ENCODE assay signal across 14 cellular contexts in genomic region chr16:3651461-3652372, GRCh38. TPM values are rescaled to one million over a fixed set of nuclear protein-coding genes. Genes with fewer than 3 reads are reported as not detected.
DNase-seq lines count a peak whose midpoint lies in the region; TF ChIP-seq lines count a peak whose summit lies in the region.
"Had no signal": no experiment of that assay in that cellular context is flagged by ENCODE, and none has a peak within 500 bp of the region (broad histone marks: within the 10 kb centered on the region; RNA-seq: fewer than 3 reads in every experiment).

No MANE protein-coding gene starts in this region.

- H3K36me3 Mint-ChIP-seq in activated CD4-positive, alpha-beta T cell treated with anti-CD3 and anti-CD28 coated beads, Interleukin-2, amount 10 ng/mL, durations not matched to agents 24 days and 14 days (ENCODE audit: low read depth): peaks cover 22% of the 10 kb centered on the region
- H3K36me3 Mint-ChIP-seq in H9 (ENCODE audit: insufficient read depth in 1 of 3, low read depth in 3 of 3) (peaks cover 17 to 43% (median 25%) of the 10 kb centered on the region in 3 experiments), osteocyte (ENCODE audit: unreplicated experiment) (peaks cover 7% of the 10 kb centered on the region)

- no peak overlapping the region for H2BK12ac ChIP-seq in H9 (ENCODE audit: insufficient read length, low read depth, low read length)

- no peaks in the 10 kb centered on the region for H3K27me3 ChIP-seq in H9 (ENCODE audit: insufficient read depth, low read length)
- H3K27me3 ChIP-seq: Peyer's patch, uterus had no signal

- H3K4me2 ChIP-seq in H9 (ENCODE audit: insufficient read depth, insufficient read length, low read length): no peak overlapping the region

- H3K9ac ChIP-seq in H9 (ENCODE audit: extremely low read depth, insufficient read length, low read length): no peak overlapping the region

- H3K79me2 ChIP-seq in H9 (ENCODE audit: insufficient read depth, low read length): no peaks in the 10 kb centered on the region

- no peak overlapping the region for H2AK5ac ChIP-seq in H9 (ENCODE audit: insufficient read length, low read length)

- peak overlapping the region; percentile 15 for H3K27ac Mint-ChIP-seq in activated CD4-positive, alpha-beta T cell treated with anti-CD3 and anti-CD28 coated beads, Interleukin-2, amount 10 ng/mL, durations not matched to agents 24 days and 14 days
- H3K27ac Mint-ChIP-seq in H9: peak overlapping the region in 2 of 3 experiments; percentile 32 to 68; a peak in 3 of 7 replicates
- H3K27ac Mint-ChIP-seq in osteocyte (ENCODE audit: unreplicated experiment): no peak overlapping the region
- H3K27ac Mint-ChIP-seq: CD4-positive, alpha-beta T cell had no signal

- no peak overlapping the region for H4K5ac ChIP-seq in H9 (ENCODE audit: insufficient read length, low read depth, low read length)

- no peak overlapping the region for H3K4ac ChIP-seq in H9 (ENCODE audit: low read depth, low read length)

- H3T11ph ChIP-seq in H9 (ENCODE audit: low read length): no peak overlapping the region

- no peak overlapping the region for H2BK15ac ChIP-seq in H9 (ENCODE audit: low read depth, low read length)

- no peaks in the 10 kb centered on the region for H3K23me2 ChIP-seq in H9 (ENCODE audit: insufficient read length, low read depth, low read length, poor library complexity, severe bottlenecking)

- H3K9me3 ChIP-seq in H9 (ENCODE audit: control insufficient read depth, low read depth, low read length): no peaks in the 10 kb centered on the region
- H3K9me3 ChIP-seq: Peyer's patch, uterus had no signal

- no peak overlapping the region for H2BK5ac ChIP-seq in H9 (ENCODE audit: insufficient read length, low read length)

- peaks cover 2% of the 10 kb centered on the region for H4K20me1 ChIP-seq in H9 (ENCODE audit: control insufficient read depth, insufficient read depth, insufficient read length)

- no peak overlapping the region for H3K14ac ChIP-seq in H9 (ENCODE audit: insufficient read depth, low read length)

- H2BK20ac ChIP-seq in H9 (ENCODE audit: low read depth, low read length, poor library complexity, severe bottlenecking): no peak overlapping the region

- no peak overlapping the region for H3K56ac ChIP-seq in H9 (ENCODE audit: insufficient read length, low read depth, low read length)

- H4K8ac ChIP-seq in H9 (replicated peaks; ENCODE audit: insufficient read length, low read depth, low read length): no peak overlapping the region

- WGBS in H9 (ENCODE audit: extremely low coverage, insufficient read length, low lambda C conversion rate): no CpG with 5 or more reads among the region's 18 CpGs

- no peaks in the 10 kb centered on the region for H3K27me3 Mint-ChIP-seq in activated CD4-positive, alpha-beta T cell treated with anti-CD3 and anti-CD28 coated beads, Interleukin-2, amount 10 ng/mL, durations not matched to agents 24 days and 14 days
- H3K27me3 Mint-ChIP-seq in H9 (ENCODE audit: low read depth) (no peaks in the 10 kb centered on the region), osteocyte (ENCODE audit: unreplicated experiment) (no peaks in the 10 kb centered on the region)
- H3K27me3 Mint-ChIP-seq: CD4-positive, alpha-beta T cell had no signal

- H3K27ac ChIP-seq in H9 (ENCODE audit: insufficient read length, low read depth, low read length): no peak overlapping the region
- H3K27ac ChIP-seq: Peyer's patch, uterus had no signal

- no peak overlapping the region for H2BK120ac ChIP-seq in H9 (ENCODE audit: low read depth, low read length, poor library complexity, severe bottlenecking)

- DNase-seq in activated CD4-positive, alpha-beta T cell treated with anti-CD3 and anti-CD28 coated beads, Interleukin-2, amount 10 ng/mL, durations not matched to agents 24 days and 14 days: no peak
- no peak for DNase-seq in activated CD4-positive, alpha-beta T cell treated with anti-CD3 and anti-CD28 coated beads, Interleukin-2, amount 50 U/mL, for 1 hour
- DNase-seq in H9 (no peak), cerebellar cortex (ENCODE audit: low spot score) (peak; percentile 38), osteocyte (ENCODE audit: extremely low spot score, unreplicated experiment) (peak; percentile 67), H4 (ENCODE audit: low spot score) (no peak), NOMO-1 treated with dmso at 0.1 percent for 144 hours (lab: John Stamatoyannopoulos, UW; ENCODE audit: unreplicated experiment) (no peak), hepatic stellate cell (ENCODE audit: low spot score) (no peak)
- DNase-seq: midbrain; NCI-H1930; stimulated activated naive CD4-positive, alpha-beta T cell treated with Interleukin-2 at 50 U/mL for 16 hours; uterus had no signal

- no peak for TF ChIP-seq CTCF in H9 (conservative IDR thresholded peaks at IDR 0.05)
- no peak for TF ChIP-seq CTCF in osteocyte (IDR thresholded peaks at IDR 0.05)

- H3K23ac ChIP-seq in H9 (ENCODE audit: insufficient read length, low read depth, low read length): no peak overlapping the region

- no peak overlapping the region for H2AFZ ChIP-seq in H9 (ENCODE audit: low read length)

- no peak overlapping the region for H3K4me3 Mint-ChIP-seq in activated CD4-positive, alpha-beta T cell treated with anti-CD3 and anti-CD28 coated beads, Interleukin-2, amount 10 ng/mL, durations not matched to agents 24 days and 14 days
- no peak overlapping the region for H3K4me3 Mint-ChIP-seq in H9
- no peak overlapping the region for H3K4me3 Mint-ChIP-seq in osteocyte (ENCODE audit: unreplicated experiment)
- H3K4me3 Mint-ChIP-seq: CD4-positive, alpha-beta T cell had no signal

- intact Hi-C loops in activated CD4-positive, alpha-beta T cell treated with anti-CD3 and anti-CD28 coated beads, Interleukin-2, amount 10 ng/mL, durations not matched to agents 24 days and 14 days (cut with micrococcal nuclease): no loop called here

- H3K4me1 Mint-ChIP-seq in activated CD4-positive, alpha-beta T cell treated with anti-CD3 and anti-CD28 coated beads, Interleukin-2, amount 10 ng/mL, durations not matched to agents 24 days and 14 days: peaks cover 2% of the 10 kb centered on the region
- peaks cover 31 to 37% of the 10 kb centered on the region in 2 experiments for H3K4me1 Mint-ChIP-seq in H9
- H3K4me1 Mint-ChIP-seq in osteocyte (ENCODE audit: unreplicated experiment): no peaks in the 10 kb centered on the region

- no peak overlapping the region for H4K91ac ChIP-seq in H9 (ENCODE audit: insufficient read length, low read depth, low read length)

- H3K18ac ChIP-seq in H9 (ENCODE audit: insufficient read length, low read depth, low read length): no peak overlapping the region

- H3K9me3 Mint-ChIP-seq in activated CD4-positive, alpha-beta T cell treated with anti-CD3 and anti-CD28 coated beads, Interleukin-2, amount 10 ng/mL, durations not matched to agents 24 days and 14 days: no peaks in the 10 kb centered on the region
- H3K9me3 Mint-ChIP-seq in H9: no peaks in the 10 kb centered on the region
- H3K9me3 Mint-ChIP-seq in osteocyte (ENCODE audit: unreplicated experiment): no peaks in the 10 kb centered on the region
- H3K9me3 Mint-ChIP-seq: CD4-positive, alpha-beta T cell had no signal

- no peaks in the 10 kb centered on the region for H3K79me1 ChIP-seq in H9 (ENCODE audit: insufficient read depth, low read depth, low read length, poor library complexity, severe bottlenecking)

- H3K4me1 ChIP-seq in H9 (ENCODE audit: insufficient read depth, low read length): peaks cover 2% of the 10 kb centered on the region; the same call in 1 of the 2 replicates
- H3K4me1 ChIP-seq: uterus had no signal

RNA-seq across cellular contexts. Expression of gene DNASE1, which starts 2.8 kb away (rescaled TPM):
- total RNA-seq in activated CD4-positive, alpha-beta T cell treated with anti-CD3 and anti-CD28 coated beads, Interleukin-2, amount 10 ng/mL, durations not matched to agents 24 days and 14 days: 11.0 and 11.6 TPM in 2 replicates
- total RNA-seq in H9 (2021) (10.1 and 10.6 TPM in 2 replicates), osteocyte (22.5 and 23.1 TPM in 2 replicates)
- total RNA-seq in H4 (2014; rRNA removed; shearing (Covaris generic)): 2.7 and 6.1 TPM in 2 replicates

RNA-seq across cellular contexts. Expression of gene SLX4, which starts 40.3 kb away (rescaled TPM):
- 10.6 and 10.9 TPM in 2 replicates for total RNA-seq in activated CD4-positive, alpha-beta T cell treated with anti-CD3 and anti-CD28 coated beads, Interleukin-2, amount 10 ng/mL, durations not matched to agents 24 days and 14 days
- 9.9 and 10.0 TPM in 2 replicates for total RNA-seq in H9 (2021)
- total RNA-seq in osteocyte: 7.1 and 8.4 TPM in 2 replicates
- total RNA-seq in H4 (2014; rRNA removed; shearing (Covaris generic)): 2.0 and 3.3 TPM in 2 replicates

Comparison
In these comparisons a context has a peak if more than half of its experiments do, and no peak if none do; other contexts are left out.
1. DNase-seq: peak in cerebellar cortex (single experiment) and osteocyte (single experiment); none in activated CD4-positive, alpha-beta T cell treated with anti-CD3 and anti-CD28 coated beads, Interleukin-2, amount 10 ng/mL, durations not matched to agents 24 days and 14 days (single experiment), activated CD4-positive, alpha-beta T cell treated with anti-CD3 and anti-CD28 coated beads, Interleukin-2, amount 50 U/mL, for 1 hour (single experiment), H9 (single experiment), H4 (single experiment), NOMO-1 treated with dmso at 0.1 percent for 144 hours (single experiment) and hepatic stellate cell (single experiment).